Comparison of ENCODE assay signal across 18 cellular contexts in the genomic region with DNA sequence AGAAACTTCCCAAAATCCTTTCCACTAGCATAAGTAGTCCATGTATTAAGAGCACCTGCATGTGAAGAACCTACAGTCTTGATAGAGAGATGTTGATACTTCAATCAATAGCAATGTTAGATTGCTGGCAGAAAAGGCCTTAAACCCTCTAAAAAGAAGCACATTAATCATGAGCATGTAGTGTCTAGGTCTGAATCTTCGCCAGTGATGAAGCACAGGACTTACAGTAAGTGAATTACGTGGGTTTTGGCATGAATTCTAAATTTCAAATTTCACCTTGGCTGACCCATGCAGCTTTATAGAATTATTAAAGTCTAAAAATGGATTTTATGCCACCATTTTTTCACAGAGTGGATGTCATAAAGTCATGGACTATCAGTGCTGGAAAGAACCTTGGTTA.
"Had no signal": no experiment of that assay in that cellular context is flagged by ENCODE, and none has a peak within 500 bp of the region (broad histone marks: within the 10 kb centered on the region; RNA-seq: fewer than 3 reads in every experiment).

No MANE protein-coding gene starts in this region.

- H3K27me3 ChIP-seq: MG63 had no signal

- H3K9me3 ChIP-seq: MG63 had no signal

- H3K27ac ChIP-seq: RWPE1 had no signal

- ATAC-seq: HepG2, Panc1, PC-3 had no signal

- DNase-seq: IMR-90; Karpas-422; KG1; MG63; NCI-H1436; NCI-H187; NCI-H2029; NCI-H2171 treated with DMSO at 0.1 percent for 48 hours; NCI-H345; NCI-H526 treated with DMSO at 0.1 percent for 48 hours; NCI-H748 treated with DMSO at 0.1 percent for 48 hours; NK-92 treated with Interleukin-12 subunit alpha and Interleukin-12 subunit beta, amount 100 ng/mL, for 24 hours; PC-3; SHP77; SW 1271 had no signal

- H3K36me3 ChIP-seq: MG63 had no signal

- H3K4me3 ChIP-seq: MG63 had no signal
